ENCODE assay signal across 23 cellular contexts in genomic region chr3:50635066-50635465, GRCh38. TPM values are rescaled to one million over a fixed set of nuclear protein-coding genes. Genes with fewer than 3 reads are reported as not detected.
DNase-seq lines count a peak whose midpoint lies in the region; ATAC-seq, FAIRE-seq and TF ChIP-seq lines count a peak whose summit lies in the region.
"Had no signal": no experiment of that assay in that cellular context is flagged by ENCODE, and none has a peak within 500 bp of the region (broad histone marks: within the 10 kb centered on the region; RNA-seq: fewer than 3 reads in every experiment).

No MANE protein-coding gene starts in this region.

- H3K27me3 Mint-ChIP-seq in T-helper 1 cell treated with Interleukin-12 subunit alpha and Interleukin-12 subunit beta and Interleukin-4 antibody, amounts not matched to agents 30 μg/mL and 1 μg/mL, for 36 hours (ENCODE audit: low read depth), result no peaks in the 10 kb centered on the region
- H3K27me3 Mint-ChIP-seq: IgD-negative memory B cell had no signal

- ATAC-seq in HepG2 (no peak), right lobe of liver (no peak), K562 (no peak)

- DNase-seq in T-helper 1 cell (no peak), HepG2 (ENCODE audit: low spot score) (no peak), right lobe of liver (no peak), K562 (ENCODE audit: extremely low read depth in 1 of 4, low spot score in 3 of 4) (no peak), osteoblast (ENCODE audit: insufficient read length, low spot score, missing footprints) (peak; percentile 21), NCI-H1417 treated with DMSO at 0.1 percent for 48 hours (lab: John Stamatoyannopoulos, UW) (no peak), OCI-LY7 (ENCODE audit: low spot score) (no peak)
- DNase-seq: Caco-2; GDM1; H7; HFFc6; Kasumi-1; MG63; NCI-H1092; NCI-H146; NCI-H2081 treated with DMSO at 0.1 percent for 48 hours; NK-92 treated with Interleukin-12 subunit alpha and Interleukin-12 subunit beta, amount 100 ng/mL, for 24 hours; OCI-M1; Right ventricle myocardium superior had no signal

- H3K9ac ChIP-seq in HepG2 (ENCODE audit: insufficient read depth, low read depth, low read length) (no peak overlapping the region), K562 (ENCODE audit: insufficient read depth in 1 of 2, low read depth in 2 of 2, low read length in 2 of 2) (no peak overlapping the region)

- H3K36me3 ChIP-seq in HepG2 (replicated peaks in 1 of 2; ENCODE audit: control insufficient read depth in 1 of 2, insufficient read depth in 2 of 2, low read length in 2 of 2), result peaks cover 0 to 8% of the 10 kb centered on the region in 2 experiments; a peak in 2 of 5 replicates
- H3K36me3 ChIP-seq in right lobe of liver, result no peaks in the 10 kb centered on the region
- peaks cover 18% of the 10 kb centered on the region; the same call in 1 of the 3 replicates for H3K36me3 ChIP-seq in K562 (ENCODE audit: control insufficient read depth, insufficient read depth, low read length)
- no peaks in the 10 kb centered on the region for H3K36me3 ChIP-seq in osteoblast (ENCODE audit: insufficient read depth, low read length)
- no peaks in the 10 kb centered on the region for H3K36me3 ChIP-seq in OCI-LY7 (ENCODE audit: insufficient read depth, low read length)
- H3K36me3 ChIP-seq: MG63 had no signal

- POLR2A ChIA-PET in HepG2 (lab: Yijun Ruan, JAX) (interaction anchor here (1.0 kb wide), 1 partner anchor 18 kb away, joined by 3 read pairs; the partner anchor contains the start of gene MAPKAPK3), K562 (lab: Yijun Ruan, JAX) (interaction anchor here (0.5 to 1.0 kb wide), 2 partner anchors 10 to 897 kb away, joined by 3 read pairs; no protein-coding TSS in a partner anchor), OCI-LY7 (lab: Charles Lee) (no interaction called here)

- TF ChIP-seq CTCF in HepG2 (CRISPR knock-in tag; IDR thresholded peaks at IDR 0.05) (no peak), right lobe of liver (IDR thresholded peaks at IDR 0.05) (no peak), K562 (IDR thresholded peaks at IDR 0.05 in 2 of 3, conservative IDR thresholded peaks at IDR 0.05 in 1 of 3; ENCODE audit: insufficient read depth in 2 of 3, low read depth in 1 of 3, low read length in 3 of 3) (no peak), osteoblast (IDR thresholded peaks at IDR 0.05; ENCODE audit: extremely low read depth, low read depth, low read length) (no peak), OCI-LY7 (conservative IDR thresholded peaks at IDR 0.05; ENCODE audit: low read length) (no peak)

- H3K4me1 Mint-ChIP-seq in T-helper 1 cell treated with Interleukin-12 subunit alpha and Interleukin-12 subunit beta and Interleukin-4 antibody, amounts not matched to agents 30 μg/mL and 1 μg/mL, for 36 hours (ENCODE audit: low read depth), result peaks cover 62% of the 10 kb centered on the region

- H3K27ac Mint-ChIP-seq in T-helper 1 cell treated with Interleukin-12 subunit alpha and Interleukin-12 subunit beta and Interleukin-4 antibody, amounts not matched to agents 30 μg/mL and 1 μg/mL, for 36 hours, result peak overlapping the region; percentile 45
- H3K27ac Mint-ChIP-seq: HFFc6, IgD-negative memory B cell had no signal

- intact Hi-C loops in HepG2 (cut with micrococcal nuclease; ENCODE audit: unreplicated experiment), result no loop called here
- intact Hi-C loops in right lobe of liver (cut with DNase I), result no loop called here
- intact Hi-C loops in K562 (cut with micrococcal nuclease), result no loop called here
- intact Hi-C loops in OCI-LY7 (cut with micrococcal nuclease; ENCODE audit: unreplicated experiment), result no loop called here

- no peak for TF ChIP-seq POLR2A in HepG2 (IDR thresholded peaks at IDR 0.05; ENCODE audit: insufficient read depth in 1 of 2, low read depth in 2 of 2, low read length in 2 of 2)
- TF ChIP-seq POLR2A in right lobe of liver (IDR thresholded peaks at IDR 0.05), result no peak
- no peak for TF ChIP-seq POLR2A in K562 (conservative IDR thresholded peaks at IDR 0.05)

- no peaks in the 10 kb centered on the region for H3K27me3 ChIP-seq in HepG2 (ENCODE audit: control insufficient read depth in 1 of 2, insufficient read depth in 2 of 2, low read length in 2 of 2)
- H3K27me3 ChIP-seq in right lobe of liver, result no peaks in the 10 kb centered on the region
- no peaks in the 10 kb centered on the region for H3K27me3 ChIP-seq in K562 (ENCODE audit: control insufficient read depth in 2 of 2, insufficient read depth in 2 of 2, low read length in 2 of 2)
- no peaks in the 10 kb centered on the region for H3K27me3 ChIP-seq in osteoblast (ENCODE audit: insufficient read depth, low read length)
- H3K27me3 ChIP-seq: MG63 had no signal

- CTCF ChIA-PET in HepG2 (lab: Yijun Ruan, JAX; ENCODE audit: low intra/inter-chr PET ratio, low total read pairs) (no interaction called here), K562 (lab: Yijun Ruan, JAX; ENCODE audit: low intra/inter-chr PET ratio) (no interaction called here), OCI-LY7 (lab: Charles Lee; ENCODE audit: unreplicated experiment) (interaction anchor here (0.5 kb wide), 1 partner anchor 205 kb away, joined by 7 read pairs; no protein-coding TSS in a partner anchor)

- H3K79me2 ChIP-seq in HepG2 (ENCODE audit: insufficient read depth, low read length) (no peaks in the 10 kb centered on the region), K562 (ENCODE audit: control insufficient read depth, insufficient read depth, low read length) (peaks cover 17% of the 10 kb centered on the region), osteoblast (ENCODE audit: insufficient read depth, low read length) (peaks cover 84% of the 10 kb centered on the region), OCI-LY7 (ENCODE audit: insufficient read depth, low read depth, low read length) (no peaks in the 10 kb centered on the region)

- H3K4me2 ChIP-seq in HepG2 (ENCODE audit: low read depth, low read length) (no peak overlapping the region), K562 (ENCODE audit: insufficient read depth, low read length) (no peak overlapping the region), osteoblast (ENCODE audit: insufficient read depth, low read length) (no peak overlapping the region), OCI-LY7 (ENCODE audit: low read length) (no peak overlapping the region)

- no peak for TF ChIP-seq RAD21 in HepG2 (CRISPR knock-in tag; IDR thresholded peaks at IDR 0.05)
- no peak for TF ChIP-seq RAD21 in K562 (CRISPR knock-in tag; conservative IDR thresholded peaks at IDR 0.05 in 1 of 2, IDR thresholded peaks at IDR 0.05 in 1 of 2)

- H2AFZ ChIP-seq in HepG2 (ENCODE audit: low read length), result no peak overlapping the region
- no peak overlapping the region for H2AFZ ChIP-seq in K562 (ENCODE audit: low read depth, low read length)
- H2AFZ ChIP-seq in osteoblast (ENCODE audit: low read length), result no peak overlapping the region
- no peak overlapping the region for H2AFZ ChIP-seq in OCI-LY7 (ENCODE audit: low read length)

- peaks cover 29% of the 10 kb centered on the region for H3K36me3 Mint-ChIP-seq in T-helper 1 cell treated with Interleukin-12 subunit alpha and Interleukin-12 subunit beta and Interleukin-4 antibody, amounts not matched to agents 30 μg/mL and 1 μg/mL, for 36 hours (ENCODE audit: low read depth)

- no peaks in the 10 kb centered on the region for H3K9me3 Mint-ChIP-seq in T-helper 1 cell treated with Interleukin-12 subunit alpha and Interleukin-12 subunit beta and Interleukin-4 antibody, amounts not matched to agents 30 μg/mL and 1 μg/mL, for 36 hours
- H3K9me3 Mint-ChIP-seq: HFFc6, IgD-negative memory B cell had no signal

- FAIRE-seq in HepG2 (lab: Jason Lieb, UNC) (no peak), K562 (lab: Jason Lieb, UNC) (no peak)

- H3K9me3 ChIP-seq in HepG2 (ENCODE audit: low read length) (no peaks in the 10 kb centered on the region), right lobe of liver (no peaks in the 10 kb centered on the region), K562 (replicated peaks; ENCODE audit: control insufficient read depth, insufficient read depth, low read depth, low read length) (no peaks in the 10 kb centered on the region), osteoblast (ENCODE audit: low read depth, low read length) (no peaks in the 10 kb centered on the region), OCI-LY7 (ENCODE audit: low read length) (no peaks in the 10 kb centered on the region)
- H3K9me3 ChIP-seq: Caco-2, MG63 had no signal

- in situ Hi-C loops in HepG2 (cut with HindIII; ENCODE audit: extremely low pct_ligation_motif_present, low pct_unique_long_range_greater_than_20kb), result no loop called here
- in situ Hi-C loops in K562 (cut with MboI), result loop anchor here (25.0 kb wide), 1 partner anchor 1052 kb away; no protein-coding TSS in a partner anchor

- TF ChIP-seq EP300 in HepG2 (IDR thresholded peaks at IDR 0.05; ENCODE audit: low read depth in 2 of 2, low read length in 2 of 2), result no peak
- no peak for TF ChIP-seq EP300 in HepG2 (CRISPR knock-in tag; IDR thresholded peaks at IDR 0.05; ENCODE audit: borderline replicate concordance)
- TF ChIP-seq EP300 in K562 (IDR thresholded peaks at IDR 0.05; ENCODE audit: low read length), result no peak

- H4K20me1 ChIP-seq in HepG2 (ENCODE audit: insufficient read depth, low read length) (peaks cover 3% of the 10 kb centered on the region; the same call in 1 of the 2 replicates), K562 (replicated peaks; ENCODE audit: control insufficient read depth, insufficient read depth, low read length) (peaks cover 24% of the 10 kb centered on the region), osteoblast (ENCODE audit: insufficient read depth, low read length) (peaks cover 3% of the 10 kb centered on the region), OCI-LY7 (ENCODE audit: insufficient read depth, low read length) (no peaks in the 10 kb centered on the region)

- H3K4me1 ChIP-seq in HepG2 (ENCODE audit: insufficient read depth, low read length), result no peaks in the 10 kb centered on the region
- no peaks in the 10 kb centered on the region for H3K4me1 ChIP-seq in right lobe of liver
- peaks cover 0 to 14% of the 10 kb centered on the region in 2 experiments; a peak in 4 of 5 replicates for H3K4me1 ChIP-seq in K562 (replicated peaks in 1 of 2; ENCODE audit: control insufficient read depth in 2 of 2, insufficient read depth in 2 of 2, low read length in 2 of 2)
- H3K4me1 ChIP-seq in osteoblast (ENCODE audit: insufficient read depth, low read length), result peaks cover 45% of the 10 kb centered on the region
- H3K4me1 ChIP-seq in OCI-LY7 (ENCODE audit: insufficient read depth, low read length, poor library complexity, severe bottlenecking), result no peaks in the 10 kb centered on the region
- H3K4me1 ChIP-seq: Caco-2 had no signal

- no peaks in the 10 kb centered on the region for H3K9me2 ChIP-seq in OCI-LY7 (ENCODE audit: insufficient read depth, low read length)

- H3K4me3 ChIP-seq in HepG2 (replicated peaks in 1 of 3; ENCODE audit: insufficient read depth in 1 of 3, low read depth in 2 of 3, low read length in 3 of 3) (no peak overlapping the region), right lobe of liver (no peak overlapping the region), K562 (no peak overlapping the region), osteoblast (ENCODE audit: insufficient read depth, low read length) (no peak overlapping the region), OCI-LY7 (ENCODE audit: low read depth, low read length, poor library complexity, severe bottlenecking) (no peak overlapping the region)
- H3K4me3 ChIP-seq: MG63 had no signal

- H3K27ac ChIP-seq in HepG2 (ENCODE audit: extremely low read length, insufficient read depth, low read length) (no peak overlapping the region), right lobe of liver (no peak overlapping the region), K562 (ENCODE audit: extremely low read depth, low read depth, low read length) (no peak overlapping the region), osteoblast (ENCODE audit: low read depth, low read length) (no peak overlapping the region), OCI-LY7 (ENCODE audit: low read depth, low read length, poor library complexity, severe bottlenecking) (no peak overlapping the region)
- H3K27ac ChIP-seq: 22Rv1 had no signal

- BruUV-seq in HepG2 (replicated peaks; lab: Mats Ljungman, UMichigan) (no TSS peak), K562 (replicated peaks; lab: Mats Ljungman, UMichigan) (no TSS peak), OCI-LY7 (replicated peaks; lab: Mats Ljungman, UMichigan) (no TSS peak)

- peaks cover 5% of the 10 kb centered on the region for H3K9me1 ChIP-seq in K562 (ENCODE audit: control insufficient read depth, insufficient read depth, low read length)

- H3K4me3 Mint-ChIP-seq in T-helper 1 cell treated with Interleukin-12 subunit alpha and Interleukin-12 subunit beta and Interleukin-4 antibody, amounts not matched to agents 30 μg/mL and 1 μg/mL, for 36 hours, result no peak overlapping the region
- H3K4me3 Mint-ChIP-seq: CD14-positive monocyte, HFFc6, IgD-negative memory B cell had no signal

RNA-seq across cellular contexts. Expression of gene MAPKAPK3, which starts 18.1 kb away (rescaled TPM):
- total RNA-seq in HepG2 (2016; rRNA removed; fragmentation: Illumina TruSeq; extraction: Trizol) (41.2 and 48.5 TPM in 2 replicates), right lobe of liver (10 to 100 TPM; 16.6 to 21.4 (median 18.6) TPM), K562 (2014; rRNA removed) (43.3 and 51.5 TPM in 2 replicates), K562 (2014; rRNA removed; fragmentation: Illumina TruSeq; extraction: Trizol) (29.9 and 33.3 TPM in 2 replicates), K562 (2015; rRNA removed; fragmentation: Illumina TruSeq; extraction: Trizol) (40.0 and 41.2 TPM in 2 replicates), K562 (2021) (49.6 and 55.1 TPM in 2 replicates), osteoblast (56.5 and 66.6 TPM in 2 replicates), OCI-LY7 (2022) (20.3 and 25.2 TPM in 2 replicates)
- total RNA-seq in HepG2 (2016; cell fraction: cytosol; rRNA removed; fragmentation: Illumina TruSeq; extraction: Trizol; ENCODE audit: low read depth), result 18.9 and 21.3 TPM in 2 replicates
- 40.5 and 43.9 TPM in 2 replicates for total RNA-seq in HepG2 (2016; cell fraction: insoluble cytoplasmic fraction; rRNA removed; fragmentation: Illumina TruSeq; extraction: Trizol)
- total RNA-seq in HepG2 (2016; cell fraction: membrane; rRNA removed; fragmentation: Illumina TruSeq; extraction: Trizol), result 51.7 and 60.5 TPM in 2 replicates
- 21.2 and 24.7 TPM in 2 replicates for total RNA-seq in HepG2 (2016; cell fraction: nucleus; rRNA removed; fragmentation: Illumina TruSeq; extraction: Trizol)
- polyA plus RNA-seq in HepG2 (2011; rRNA removed) (39.9 and 46.2 TPM in 2 replicates), K562 (2011; rRNA removed) (56.4 and 60.2 TPM in 2 replicates), K562 (2014; fragmentation: Illumina TruSeq; extraction: Trizol) (54.0 and 55.2 TPM in 2 replicates), K562 (2014; fragmentation: Nextera tagmentation; extraction: Ambion mirVana) (10 to 100 TPM in 1 of 2 experiments, 1 to 10 TPM in 1; 8.0 to 12.2 TPM), K562 (2014; rRNA removed) (34.5 and 47.2 TPM in 2 replicates)
- 40.2 and 41.3 TPM in 2 replicates for polyA plus RNA-seq in HepG2 (2011; cell fraction: cytosol; rRNA removed)
- 23.0 and 28.1 TPM in 2 replicates for polyA plus RNA-seq in HepG2 (2011; cell fraction: nucleus; rRNA removed)
- 21.8 and 22.2 TPM in 2 replicates for polyA plus RNA-seq in HepG2 (2012)
- polyA plus RNA-seq in HepG2 (2016; cell fraction: cytosol; fragmentation: Illumina TruSeq; extraction: Trizol; ENCODE audit: low read depth), result 23.5 and 31.3 TPM in 2 replicates
- polyA plus RNA-seq in HepG2 (2016; cell fraction: insoluble cytoplasmic fraction; fragmentation: Illumina TruSeq; extraction: Trizol; ENCODE audit: low read depth), result 53.8 and 56.3 TPM in 2 replicates
- polyA plus RNA-seq in HepG2 (2016; cell fraction: membrane; fragmentation: Illumina TruSeq; extraction: Trizol; ENCODE audit: low read depth), result 50.2 and 54.3 TPM in 2 replicates
- 31.0 and 31.6 TPM in 2 replicates for polyA plus RNA-seq in HepG2 (2016; cell fraction: nucleus; fragmentation: Illumina TruSeq; extraction: Trizol; ENCODE audit: insufficient read depth, low read depth)
- polyA minus RNA-seq in HepG2 (2011; rRNA and poly(A)+ RNA removed; ENCODE audit: low replicate concordance), result 48.5 and 89.7 TPM in 2 replicates
- 15.7 and 16.5 TPM in 2 replicates for polyA minus RNA-seq in HepG2 (2011; cell fraction: cytosol; rRNA and poly(A)+ RNA removed)
- polyA minus RNA-seq in HepG2 (2011; cell fraction: nucleus; rRNA and poly(A)+ RNA removed), result 13.4 and 16.9 TPM in 2 replicates
- total RNA-seq in K562 (2011; cell fraction: chromatin; rRNA removed; ENCODE audit: low replicate concordance), result 27.9 and 57.1 TPM in 2 replicates
- total RNA-seq in K562 (2011; cell fraction: nucleolus; rRNA removed), result 43.4 and 54.2 TPM in 2 replicates
- total RNA-seq in K562 (2011; cell fraction: nucleoplasm; rRNA removed), result 39.5 and 46.4 TPM in 2 replicates
- polyA plus RNA-seq in K562 (2011; cell fraction: cytosol; rRNA removed), result 66.5 and 92.3 TPM in 2 replicates
- polyA plus RNA-seq in K562 (2011; cell fraction: nucleus; rRNA removed), result 53.3 and 62.7 TPM in 2 replicates
- polyA plus RNA-seq in K562 (2012), result 47.4 and 54.4 TPM in 2 replicates
- polyA minus RNA-seq in K562 (2011; rRNA and poly(A)+ RNA removed), result 42.4 and 60.6 TPM in 2 replicates
- polyA minus RNA-seq in K562 (2011; cell fraction: cytosol; rRNA and poly(A)+ RNA removed), result 22.8 and 28.5 TPM in 2 replicates
- 17.6 and 22.2 TPM in 2 replicates for polyA minus RNA-seq in K562 (2011; cell fraction: nucleus; rRNA and poly(A)+ RNA removed)
- 17.5 and 24.1 TPM in 2 replicates for total RNA-seq in OCI-LY7 (2014; rRNA removed; shearing (Covaris generic))

RNA-seq across cellular contexts. Expression of gene CISH, which starts 23.5 kb away (rescaled TPM):
- total RNA-seq in HepG2 (2016; rRNA removed; fragmentation: Illumina TruSeq; extraction: Trizol) (0.73 and 0.91 TPM in 2 replicates), right lobe of liver (10 to 100 TPM in 4 of 6 experiments, 1 to 10 TPM in 2; 5.3 to 28.1 (median 17.8) TPM), K562 (2014; rRNA removed) (18.3 and 34.5 TPM in 2 replicates), K562 (2014; rRNA removed; fragmentation: Illumina TruSeq; extraction: Trizol) (5.1 and 6.9 TPM in 2 replicates), K562 (2015; rRNA removed; fragmentation: Illumina TruSeq; extraction: Trizol) (12.8 and 15.2 TPM in 2 replicates), K562 (2021) (47.7 and 48.8 TPM in 2 replicates), osteoblast (1.1 and 1.2 TPM in 2 replicates), OCI-LY7 (2022) (not detected in 2 replicates)
- total RNA-seq in HepG2 (2016; cell fraction: cytosol; rRNA removed; fragmentation: Illumina TruSeq; extraction: Trizol; ENCODE audit: low read depth), result 0.20 and 0.44 TPM in 2 replicates
- total RNA-seq in HepG2 (2016; cell fraction: insoluble cytoplasmic fraction; rRNA removed; fragmentation: Illumina TruSeq; extraction: Trizol), result 0.82 and 1.2 TPM in 2 replicates
- 1.2 and 1.4 TPM in 2 replicates for total RNA-seq in HepG2 (2016; cell fraction: membrane; rRNA removed; fragmentation: Illumina TruSeq; extraction: Trizol)
- 0.81 and 0.85 TPM in 2 replicates for total RNA-seq in HepG2 (2016; cell fraction: nucleus; rRNA removed; fragmentation: Illumina TruSeq; extraction: Trizol)
- polyA plus RNA-seq in HepG2 (2011; rRNA removed) (1.5 and 2.8 TPM in 2 replicates), K562 (2011; rRNA removed) (24.8 and 59.4 TPM in 2 replicates), K562 (2014; fragmentation: Illumina TruSeq; extraction: Trizol) (41.9 and 52.8 TPM in 2 replicates), K562 (2014; fragmentation: Nextera tagmentation; extraction: Ambion mirVana) (1 to 10 TPM; 1.7 to 3.5 TPM), K562 (2014; rRNA removed) (29.2 and 38.1 TPM in 2 replicates)
- 1.5 and 1.7 TPM in 2 replicates for polyA plus RNA-seq in HepG2 (2011; cell fraction: cytosol; rRNA removed)
- 4.4 and 7.4 TPM in 2 replicates for polyA plus RNA-seq in HepG2 (2011; cell fraction: nucleus; rRNA removed)
- polyA plus RNA-seq in HepG2 (2012), result 2.1 and 2.9 TPM in 2 replicates
- polyA plus RNA-seq in HepG2 (2016; cell fraction: cytosol; fragmentation: Illumina TruSeq; extraction: Trizol; ENCODE audit: low read depth), result 0.21 and 0.27 TPM in 2 replicates
- 1.9 and 2.2 TPM in 2 replicates for polyA plus RNA-seq in HepG2 (2016; cell fraction: insoluble cytoplasmic fraction; fragmentation: Illumina TruSeq; extraction: Trizol; ENCODE audit: low read depth)
- polyA plus RNA-seq in HepG2 (2016; cell fraction: membrane; fragmentation: Illumina TruSeq; extraction: Trizol; ENCODE audit: low read depth), result 0.84 and 1.0 TPM in 2 replicates
- polyA plus RNA-seq in HepG2 (2016; cell fraction: nucleus; fragmentation: Illumina TruSeq; extraction: Trizol; ENCODE audit: insufficient read depth, low read depth), result 1.9 and 3.2 TPM in 2 replicates
- 1.9 and 6.3 TPM in 2 replicates for polyA minus RNA-seq in HepG2 (2011; rRNA and poly(A)+ RNA removed; ENCODE audit: low replicate concordance)
- 1.6 and 2.8 TPM in 2 replicates for polyA minus RNA-seq in HepG2 (2011; cell fraction: cytosol; rRNA and poly(A)+ RNA removed)
- 2.6 and 4.6 TPM in 2 replicates for polyA minus RNA-seq in HepG2 (2011; cell fraction: nucleus; rRNA and poly(A)+ RNA removed)
- total RNA-seq in K562 (2011; cell fraction: chromatin; rRNA removed; ENCODE audit: low replicate concordance), result 49.9 and 136 TPM in 2 replicates
- total RNA-seq in K562 (2011; cell fraction: nucleolus; rRNA removed), result 106 and 113 TPM in 2 replicates
- 71.7 and 77.8 TPM in 2 replicates for total RNA-seq in K562 (2011; cell fraction: nucleoplasm; rRNA removed)
- polyA plus RNA-seq in K562 (2011; cell fraction: cytosol; rRNA removed), result 64.1 and 81.7 TPM in 2 replicates
- 104 and 152 TPM in 2 replicates for polyA plus RNA-seq in K562 (2011; cell fraction: nucleus; rRNA removed)
- 53.6 and 84.7 TPM in 2 replicates for polyA plus RNA-seq in K562 (2012)
- polyA minus RNA-seq in K562 (2011; rRNA and poly(A)+ RNA removed), result 30.2 and 35.6 TPM in 2 replicates
- polyA minus RNA-seq in K562 (2011; cell fraction: cytosol; rRNA and poly(A)+ RNA removed), result 50.6 and 68.9 TPM in 2 replicates
- 72.0 and 98.5 TPM in 2 replicates for polyA minus RNA-seq in K562 (2011; cell fraction: nucleus; rRNA and poly(A)+ RNA removed)
- 0.05 TPM in 1 of 2 replicates, not detected in the other for total RNA-seq in OCI-LY7 (2014; rRNA removed; shearing (Covaris generic))

RNA-seq across cellular contexts. Expression of gene DOCK3, which starts 39.7 kb away (rescaled TPM):
- total RNA-seq in HepG2 (2016; rRNA removed; fragmentation: Illumina TruSeq; extraction: Trizol), result not detected in 2 replicates
- not detected in 2 replicates for total RNA-seq in HepG2 (2016; cell fraction: cytosol; rRNA removed; fragmentation: Illumina TruSeq; extraction: Trizol; ENCODE audit: low read depth)
- total RNA-seq in HepG2 (2016; cell fraction: insoluble cytoplasmic fraction; rRNA removed; fragmentation: Illumina TruSeq; extraction: Trizol), result 0.03 TPM in 1 of 2 replicates, not detected in the other
- total RNA-seq in HepG2 (2016; cell fraction: membrane; rRNA removed; fragmentation: Illumina TruSeq; extraction: Trizol), result not detected in 2 replicates
- total RNA-seq in HepG2 (2016; cell fraction: nucleus; rRNA removed; fragmentation: Illumina TruSeq; extraction: Trizol), result not detected in 2 replicates
- not detected in 2 replicates for polyA plus RNA-seq in HepG2 (2011; rRNA removed)
- polyA plus RNA-seq in HepG2 (2011; cell fraction: cytosol; rRNA removed), result under 0.01 TPM in 1 of 2 replicates, not detected in the other
- 0.02 TPM in 1 of 2 replicates, not detected in the other for polyA plus RNA-seq in HepG2 (2011; cell fraction: nucleus; rRNA removed)
- 0.01 and 0.04 TPM in 2 replicates for polyA plus RNA-seq in HepG2 (2012)
- 0.01 TPM in 1 of 2 replicates, not detected in the other for polyA plus RNA-seq in HepG2 (2016; cell fraction: cytosol; fragmentation: Illumina TruSeq; extraction: Trizol; ENCODE audit: low read depth)
- polyA plus RNA-seq in HepG2 (2016; cell fraction: insoluble cytoplasmic fraction; fragmentation: Illumina TruSeq; extraction: Trizol; ENCODE audit: low read depth), result not detected in 2 replicates
- not detected in 2 replicates for polyA plus RNA-seq in HepG2 (2016; cell fraction: membrane; fragmentation: Illumina TruSeq; extraction: Trizol; ENCODE audit: low read depth)
- polyA plus RNA-seq in HepG2 (2016; cell fraction: nucleus; fragmentation: Illumina TruSeq; extraction: Trizol; ENCODE audit: insufficient read depth, low read depth), result not detected in 2 replicates
- polyA minus RNA-seq in HepG2 (2011; rRNA and poly(A)+ RNA removed; ENCODE audit: low replicate concordance), result 0.63 TPM in 1 of 2 replicates, not detected in the other
- polyA minus RNA-seq in HepG2 (2011; cell fraction: cytosol; rRNA and poly(A)+ RNA removed), result not detected in 2 replicates
- polyA minus RNA-seq in HepG2 (2011; cell fraction: nucleus; rRNA and poly(A)+ RNA removed), result under 0.01 TPM in 1 of 2 replicates, not detected in the other
- total RNA-seq in right lobe of liver, result under 1 TPM in 3 of 6 experiments, not detected in 3; 0.04 to 0.06 (median 0.06) TPM
- 0.12 and 0.16 TPM in 2 replicates for total RNA-seq in K562 (2011; cell fraction: chromatin; rRNA removed; ENCODE audit: low replicate concordance)
- under 0.01 TPM in 1 of 2 replicates, not detected in the other for total RNA-seq in K562 (2011; cell fraction: nucleolus; rRNA removed)
- 0.07 TPM in 1 of 2 replicates, not detected in the other for total RNA-seq in K562 (2011; cell fraction: nucleoplasm; rRNA removed)
- under 0.01 TPM in 1 of 2 replicates, not detected in the other for total RNA-seq in K562 (2014; rRNA removed)
- under 0.01 TPM in 1 of 2 replicates, not detected in the other for total RNA-seq in K562 (2014; rRNA removed; fragmentation: Illumina TruSeq; extraction: Trizol)
- 0.04 TPM in 1 of 2 replicates, not detected in the other for total RNA-seq in K562 (2015; rRNA removed; fragmentation: Illumina TruSeq; extraction: Trizol)
- total RNA-seq in K562 (2021), result 0.02 TPM in 2 replicates
- polyA plus RNA-seq in K562 (2011; rRNA removed), result 0.01 and 0.03 TPM in 2 replicates
- under 0.01 and 0.01 TPM in 2 replicates for polyA plus RNA-seq in K562 (2011; cell fraction: cytosol; rRNA removed)
- polyA plus RNA-seq in K562 (2011; cell fraction: nucleus; rRNA removed), result 0.01 and 0.07 TPM in 2 replicates
- polyA plus RNA-seq in K562 (2012), result 0.05 and 0.18 TPM in 2 replicates
- not detected in 2 replicates for polyA plus RNA-seq in K562 (2014; fragmentation: Illumina TruSeq; extraction: Trizol)
- under 1 TPM; 0.01 TPM for polyA plus RNA-seq in K562 (2014; fragmentation: Nextera tagmentation; extraction: Ambion mirVana)
- 0.03 TPM in 1 of 2 replicates, not detected in the other for polyA plus RNA-seq in K562 (2014; rRNA removed)
- polyA minus RNA-seq in K562 (2011; rRNA and poly(A)+ RNA removed), result not detected in 2 replicates
- polyA minus RNA-seq in K562 (2011; cell fraction: cytosol; rRNA and poly(A)+ RNA removed), result not detected in 2 replicates
- polyA minus RNA-seq in K562 (2011; cell fraction: nucleus; rRNA and poly(A)+ RNA removed), result under 0.01 and 0.11 TPM in 2 replicates
- total RNA-seq in osteoblast, result 0.29 and 0.36 TPM in 2 replicates
- total RNA-seq in OCI-LY7 (2014; rRNA removed; shearing (Covaris generic)), result not detected in 2 replicates
- total RNA-seq in OCI-LY7 (2022), result not detected in 2 replicates
- polyA plus RNA-seq: IgD-negative memory B cell had no signal
